ENCODE assay signal across 24 cellular contexts in the genomic region with DNA sequence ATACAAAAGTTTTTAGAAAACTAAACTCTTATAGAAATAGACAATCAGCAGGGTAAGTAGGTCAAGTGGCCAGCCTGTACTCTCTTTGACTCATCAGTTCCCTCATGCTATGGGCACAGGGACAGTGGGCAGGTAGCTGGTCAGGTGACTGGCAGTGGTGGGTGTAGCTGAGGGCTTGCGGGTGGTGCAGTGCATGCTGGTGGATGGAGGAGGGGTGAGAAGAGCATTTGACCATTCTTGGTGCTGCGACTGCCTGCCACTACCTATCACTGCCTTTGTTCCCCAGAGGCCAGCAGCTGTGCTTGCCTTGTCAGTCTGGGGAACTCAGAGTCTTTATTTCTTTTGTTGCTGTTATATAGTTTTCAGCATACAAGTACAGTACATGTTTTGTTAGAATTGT. TPM values are rescaled to one million over a fixed set of nuclear protein-coding genes. Genes with fewer than 3 reads are reported as not detected.
DNase-seq lines count a peak whose midpoint lies in the region; ATAC-seq, FAIRE-seq and TF ChIP-seq lines count a peak whose summit lies in the region.
"Had no signal": no experiment of that assay in that cellular context is flagged by ENCODE, and none has a peak within 500 bp of the region (broad histone marks: within the 10 kb centered on the region; RNA-seq: fewer than 3 reads in every experiment).

No MANE protein-coding gene starts in this region.

- H2BK15ac ChIP-seq in H1 (ENCODE audit: low read length): no peak overlapping the region

- no peak overlapping the region for H2BK20ac ChIP-seq in H1 (ENCODE audit: low read length)

- H2BK5ac ChIP-seq in H1 (ENCODE audit: low read depth, low read length): no peak overlapping the region
- H2BK5ac ChIP-seq in trophoblast cell (ENCODE audit: low read depth, low read length, poor library complexity): no peak overlapping the region

- TF ChIP-seq EP300 in H1 (IDR thresholded peaks at IDR 0.05; ENCODE audit: borderline replicate concordance in 1 of 2, low read depth in 2 of 2, low read length in 2 of 2): no peak
- TF ChIP-seq EP300 in HepG2 (IDR thresholded peaks at IDR 0.05; ENCODE audit: low read depth in 2 of 2, low read length in 2 of 2): no peak
- no peak for TF ChIP-seq EP300 in HepG2 (CRISPR knock-in tag; IDR thresholded peaks at IDR 0.05; ENCODE audit: borderline replicate concordance)

- FAIRE-seq in H1 (lab: Jason Lieb, UNC): no peak
- no peak for FAIRE-seq in HepG2 (lab: Jason Lieb, UNC)
- FAIRE-seq: GM12892, GM18507 had no signal

- H4K12ac ChIP-seq in trophoblast cell (ENCODE audit: low read depth, low read length): no peak overlapping the region

- H4K91ac ChIP-seq in H1 (replicated peaks; ENCODE audit: insufficient read length, low read length) (no peak overlapping the region), trophoblast cell (ENCODE audit: low read depth, low read length) (no peak overlapping the region)

- H4K8ac ChIP-seq in H1 (ENCODE audit: extremely low read depth, insufficient read depth, low read length) (no peak overlapping the region), trophoblast cell (ENCODE audit: low read depth, low read length) (no peak overlapping the region)

- peaks cover 11 to 18% of the 10 kb centered on the region in 2 donors for H3K4me1 Mint-ChIP-seq in natural killer cell treated with Interleukin-12 subunit alpha and Interleukin-12 subunit beta and Interleukin-15 and Interleukin-18, amount 100 ng/mL, for 72 hours (ENCODE audit: low read depth in 2 of 2)

- WGBS in H1 (ENCODE audit: extremely low coverage in 1 of 2, insufficient coverage in 1 of 2, insufficient read length in 1 of 2, insufficient replicate concordance in 2 of 2, low coverage in 1 of 2, low lambda C conversion rate in 2 of 2, missing lambda C conversion rate in 1 of 2), 2 experiments: 82% methylated on average over 2 of the region's 2 CpGs; no CpG with 5 or more reads in 1 of the 2 experiments
- no CpG with 5 or more reads among the region's 2 CpGs for WGBS in trophoblast cell (ENCODE audit: extremely low coverage, insufficient coverage, insufficient read length)
- 90% methylated on average over 1 of the region's 2 CpGs for WGBS in HepG2 (ENCODE audit: low lambda C conversion rate)

- TF ChIP-seq CTCF in HEK293 (tag by site-specific recombination; IDR thresholded peaks at IDR 0.05): no peak
- no peak for TF ChIP-seq CTCF in H1 (IDR thresholded peaks at IDR 0.05; ENCODE audit: control extremely low read depth in 1 of 3, insufficient read depth in 1 of 3, low read depth in 1 of 3, low read length in 3 of 3)
- TF ChIP-seq CTCF in HepG2 (CRISPR knock-in tag; IDR thresholded peaks at IDR 0.05): no peak

- no peak overlapping the region for H3K14ac ChIP-seq in H1 (ENCODE audit: insufficient read length)
- no peak overlapping the region for H3K14ac ChIP-seq in trophoblast cell (ENCODE audit: low read length)

- no peak for ATAC-seq in natural killer cell treated with Interleukin-12 subunit alpha and Interleukin-12 subunit beta and Interleukin-15 and Interleukin-18, amount 100 ng/mL, for 72 hours
- ATAC-seq in GM18861 (IDR thresholded peaks at IDR 0.05; ENCODE audit: unreplicated experiment): no peak
- no peak for ATAC-seq in HepG2

- POLR2A ChIA-PET in HEK293 (lab: Yijun Ruan, JAX): no interaction called here
- POLR2A ChIA-PET in H1 (lab: Charles Lee; ENCODE audit: partially characterized antibody): interaction anchor here (1.8 to 2.9 kb wide), 2 partner anchors 9 to 13 kb away, joined by 4 to 17 read pairs; a partner anchor contains a TSS
- POLR2A ChIA-PET in HepG2 (lab: Yijun Ruan, JAX): interaction anchor here (0.8 to 0.9 kb wide), 2 partner anchors 34 kb away, joined by 3 read pairs; no protein-coding TSS in a partner anchor

- no peak overlapping the region for H4K5ac ChIP-seq in H1 (ENCODE audit: insufficient read length, low read depth, low read length)

- TF ChIP-seq RAD21 in H1 (IDR thresholded peaks at IDR 0.05 in 1 of 2, conservative IDR thresholded peaks at IDR 0.05 in 1 of 2; ENCODE audit: low read depth in 2 of 2, low read length in 2 of 2) (no peak), HepG2 (CRISPR knock-in tag; IDR thresholded peaks at IDR 0.05) (no peak)

- H3K4me1 ChIP-seq in HEK293 (ENCODE audit: control insufficient read depth, insufficient read depth, low read length) (no peaks in the 10 kb centered on the region), H1 (replicated peaks in 1 of 4; ENCODE audit: control insufficient read depth in 3 of 4, insufficient read depth in 4 of 4, low read length in 3 of 4) (peaks cover 0 to 8% (median 0%) of the 10 kb centered on the region in 4 experiments; a peak in 3 of 7 replicates), trophoblast cell (ENCODE audit: control insufficient read depth in 1 of 2, insufficient read depth in 2 of 2, low read length in 2 of 2) (no peaks in the 10 kb centered on the region), HepG2 (ENCODE audit: insufficient read depth, low read length) (no peaks in the 10 kb centered on the region)
- H3K4me1 ChIP-seq: BE2C, Caco-2, SJCRH30 had no signal

- DNase-seq in CD1c-positive myeloid dendritic cell (ENCODE audit: extremely low spot score) (peak; percentile 8), H1 (ENCODE audit: low read depth in 1 of 2, low spot score in 2 of 2) (no peak), trophoblast cell (peak in 1 of 2 donors; percentile 15), HuH-7 (ENCODE audit: low spot score) (no peak), HepG2 (ENCODE audit: low spot score) (no peak)
- no peak for DNase-seq in natural killer cell treated with Interleukin-12 subunit alpha and Interleukin-12 subunit beta and Interleukin-15 and Interleukin-18, amount 100 ng/mL, for 72 hours (ENCODE audit: low spot score)
- DNase-seq: BE2C; Caco-2; CD4-positive, alpha-beta T cell; DMS153; Karpas-422; NCI-H1048; NCI-H1436 treated with DMSO at 0.1 percent for 48 hours; NCI-H2029 treated with DMSO at 0.1 percent for 48 hours; NCI-H2171; NCI-H526; PC-9; SJCRH30 had no signal

- H3K79me2 ChIP-seq in H1 (ENCODE audit: control insufficient read depth in 1 of 2, insufficient read depth in 2 of 2, low read length in 2 of 2): peaks cover 14 to 98% of the 10 kb centered on the region in 2 experiments
- peaks cover 7% of the 10 kb centered on the region for H3K79me2 ChIP-seq in trophoblast cell (ENCODE audit: control insufficient read depth, insufficient read depth, low read length, poor library complexity)
- peaks cover 87% of the 10 kb centered on the region for H3K79me2 ChIP-seq in HepG2 (ENCODE audit: insufficient read depth, low read length)

- no peak overlapping the region for H3K27ac ChIP-seq in HEK293 (ENCODE audit: extremely low read depth, low read depth, low read length)
- no peak overlapping the region for H3K27ac ChIP-seq in H1 (ENCODE audit: low read depth, low read length)
- H3K27ac ChIP-seq in trophoblast cell (ENCODE audit: low read depth, low read length): no peak overlapping the region
- H3K27ac ChIP-seq in HepG2 (ENCODE audit: extremely low read length, insufficient read depth, low read length): no peak overlapping the region
- H3K27ac ChIP-seq: HL-60, PC-9, SJCRH30 had no signal

- H3K9ac ChIP-seq in H1 (replicated peaks in 1 of 4; ENCODE audit: extremely low read depth in 1 of 4, low read depth in 3 of 4, low read length in 3 of 4): no peak overlapping the region
- peak overlapping the region; percentile 52 for H3K9ac ChIP-seq in trophoblast cell (ENCODE audit: low read length)
- H3K9ac ChIP-seq in HepG2 (ENCODE audit: insufficient read depth, low read depth, low read length): no peak overlapping the region

- H2BK120ac ChIP-seq in H1 (replicated peaks; ENCODE audit: low read depth, low read length): no peak overlapping the region
- H2BK120ac ChIP-seq in trophoblast cell (ENCODE audit: insufficient read depth, low read length, poor library complexity): no peak overlapping the region

- H3K23ac ChIP-seq in H1 (ENCODE audit: insufficient read length): no peak overlapping the region
- H3K23ac ChIP-seq in trophoblast cell (ENCODE audit: low read length): no peak overlapping the region

- CTCF ChIA-PET in HEK293 (lab: Yijun Ruan, JAX) (interaction anchor here (0.6 to 1.6 kb wide), 2 partner anchors 9 to 110 kb away, joined by 3 to 6 read pairs; no protein-coding TSS in a partner anchor), H1 (lab: Charles Lee; ENCODE audit: partially characterized antibody) (interaction anchor here (1.0 to 1.3 kb wide), 3 partner anchors 9 to 182 kb away, joined by 3 read pairs; no protein-coding TSS in a partner anchor), HepG2 (lab: Yijun Ruan, JAX; ENCODE audit: low intra/inter-chr PET ratio, low total read pairs) (no interaction called here)

- no peaks in the 10 kb centered on the region for H3K27me3 Mint-ChIP-seq in natural killer cell treated with Interleukin-12 subunit alpha and Interleukin-12 subunit beta and Interleukin-15 and Interleukin-18, amount 100 ng/mL, for 72 hours
- H3K27me3 Mint-ChIP-seq: CD4-positive, alpha-beta T cell; IgD-negative memory B cell had no signal

- H3K4me3 ChIP-seq in HEK293 (ENCODE audit: low read depth, low read length): no peak overlapping the region
- no peak overlapping the region for H3K4me3 ChIP-seq in H1 (ENCODE audit: extremely low read depth in 1 of 4, insufficient read depth in 2 of 4, low read depth in 3 of 4, low read length in 4 of 4)
- no peak overlapping the region for H3K4me3 ChIP-seq in trophoblast cell (ENCODE audit: low read depth, low read length)
- no peak overlapping the region for H3K4me3 ChIP-seq in HepG2 (replicated peaks in 1 of 3; ENCODE audit: insufficient read depth in 1 of 3, low read depth in 2 of 3, low read length in 3 of 3)
- H3K4me3 ChIP-seq: PC-9, SJCRH30 had no signal

- H3K9me3 ChIP-seq in HEK293 (ENCODE audit: control insufficient read depth, insufficient read depth, low read depth, low read length) (no peaks in the 10 kb centered on the region), H1 (ENCODE audit: insufficient read depth in 2 of 2, low read depth in 1 of 2, low read length in 1 of 2) (no peaks in the 10 kb centered on the region), trophoblast cell (ENCODE audit: insufficient read depth, low read depth, low read length) (peaks cover 2% of the 10 kb centered on the region), HepG2 (ENCODE audit: low read length) (peaks cover 13% of the 10 kb centered on the region; the same call in 1 of the 2 replicates)
- H3K9me3 ChIP-seq: BE2C, SJCRH30 had no signal

- BruUV-seq in HepG2 (replicated peaks; lab: Mats Ljungman, UMichigan): no TSS peak

- H2AK5ac ChIP-seq in H1 (ENCODE audit: low read depth, low read length) (no peak overlapping the region), trophoblast cell (ENCODE audit: low read length) (no peak overlapping the region)

- H3K4me3 Mint-ChIP-seq in natural killer cell treated with Interleukin-12 subunit alpha and Interleukin-12 subunit beta and Interleukin-15 and Interleukin-18, amount 100 ng/mL, for 72 hours: no peak overlapping the region
- H3K4me3 Mint-ChIP-seq: CD4-positive, alpha-beta T cell had no signal

- H2AFZ ChIP-seq in H1 (ENCODE audit: low read length) (no peak overlapping the region), trophoblast cell (ENCODE audit: insufficient read depth, low read length, poor library complexity) (no peak overlapping the region), HepG2 (ENCODE audit: low read length) (no peak overlapping the region)
- H2AFZ ChIP-seq: PC-9 had no signal

- intact Hi-C loops in HepG2 (cut with micrococcal nuclease; ENCODE audit: unreplicated experiment): no loop called here

- H3K79me1 ChIP-seq in H1 (ENCODE audit: low read depth, low read length): peaks cover 8% of the 10 kb centered on the region
- no peaks in the 10 kb centered on the region for H3K79me1 ChIP-seq in trophoblast cell (ENCODE audit: low read length)

- no peak overlapping the region for H3K18ac ChIP-seq in H1 (ENCODE audit: extremely low read depth, low read length)
- peak overlapping the region; percentile 80 for H3K18ac ChIP-seq in trophoblast cell (ENCODE audit: low read length)

- peaks cover 38% of the 10 kb centered on the region for H3K36me3 Mint-ChIP-seq in natural killer cell treated with Interleukin-12 subunit alpha and Interleukin-12 subunit beta and Interleukin-15 and Interleukin-18, amount 100 ng/mL, for 72 hours

- H4K20me1 ChIP-seq in H1 (replicated peaks in 1 of 2; ENCODE audit: control insufficient read depth in 1 of 2, insufficient read depth in 2 of 2, low read length in 2 of 2): peaks cover 3 to 9% of the 10 kb centered on the region in 2 experiments
- H4K20me1 ChIP-seq in HepG2 (ENCODE audit: insufficient read depth, low read length): no peaks in the 10 kb centered on the region

- TF ChIP-seq POLR2A in H1 (IDR thresholded peaks at IDR 0.05; ENCODE audit: control extremely low read depth in 1 of 2, low read depth in 2 of 2, low read length in 2 of 2): no peak
- TF ChIP-seq POLR2A in HepG2 (IDR thresholded peaks at IDR 0.05; ENCODE audit: insufficient read depth in 1 of 2, low read depth in 2 of 2, low read length in 2 of 2): no peak

- H3K23me2 ChIP-seq in H1 (ENCODE audit: low read depth, low read length): no peaks in the 10 kb centered on the region; the same call in 1 of the 2 replicates

- H2BK12ac ChIP-seq in H1 (ENCODE audit: low read depth, low read length) (no peak overlapping the region), trophoblast cell (ENCODE audit: low read length) (no peak overlapping the region)

- H3K27ac Mint-ChIP-seq in natural killer cell treated with Interleukin-12 subunit alpha and Interleukin-12 subunit beta and Interleukin-15 and Interleukin-18, amount 100 ng/mL, for 72 hours: peak overlapping the region in 1 of 2 donors; percentile 53
- H3K27ac Mint-ChIP-seq: CD4-positive, alpha-beta T cell; IgD-negative memory B cell had no signal

- no peaks in the 10 kb centered on the region for H3K36me3 ChIP-seq in HEK293 (ENCODE audit: control insufficient read depth in 2 of 2, insufficient read depth in 1 of 2, low read length in 2 of 2)
- no peaks in the 10 kb centered on the region for H3K36me3 ChIP-seq in H1 (ENCODE audit: control insufficient read depth in 2 of 4, insufficient read depth in 4 of 4, low read length in 3 of 4)
- H3K36me3 ChIP-seq in trophoblast cell (ENCODE audit: control insufficient read depth in 1 of 2, insufficient read depth in 2 of 2, low read length in 2 of 2): peaks cover 0 to 2% of the 10 kb centered on the region in 2 experiments
- H3K36me3 ChIP-seq in HepG2 (replicated peaks in 1 of 2; ENCODE audit: control insufficient read depth in 1 of 2, insufficient read depth in 2 of 2, low read length in 2 of 2): no peaks in the 10 kb centered on the region
- H3K36me3 ChIP-seq: BE2C, SJCRH30 had no signal

- H3K9me3 Mint-ChIP-seq in natural killer cell treated with Interleukin-12 subunit alpha and Interleukin-12 subunit beta and Interleukin-15 and Interleukin-18, amount 100 ng/mL, for 72 hours: peaks cover 14% of the 10 kb centered on the region

- no peak overlapping the region; a peak in 1 of 4 replicates for H3K4me2 ChIP-seq in H1 (ENCODE audit: insufficient read depth in 1 of 2, low read depth in 2 of 2, low read length in 2 of 2)
- no peak overlapping the region for H3K4me2 ChIP-seq in trophoblast cell (ENCODE audit: low read length)
- H3K4me2 ChIP-seq in HepG2 (ENCODE audit: low read depth, low read length): no peak overlapping the region
- H3K4me2 ChIP-seq: PC-9 had no signal

- H3K27me3 ChIP-seq in H1 (replicated peaks in 1 of 4; ENCODE audit: control insufficient read depth in 3 of 4, extremely low read depth in 1 of 4, insufficient read depth in 3 of 4, low read length in 3 of 4): no peaks in the 10 kb centered on the region
- H3K27me3 ChIP-seq in trophoblast cell (ENCODE audit: insufficient read depth, low read length): no peaks in the 10 kb centered on the region
- no peaks in the 10 kb centered on the region for H3K27me3 ChIP-seq in HepG2 (ENCODE audit: control insufficient read depth in 1 of 2, insufficient read depth in 2 of 2, low read length in 2 of 2)
- H3K27me3 ChIP-seq: BE2C, SJCRH30 had no signal

- no peak overlapping the region for H3K56ac ChIP-seq in H1 (replicated peaks; ENCODE audit: insufficient read length, low read depth, low read length)

- H3K4ac ChIP-seq in H1 (replicated peaks; ENCODE audit: insufficient read length, low read depth, low read length): no peak overlapping the region
- peak overlapping the region; percentile 10 for H3K4ac ChIP-seq in trophoblast cell (ENCODE audit: low read depth, low read length)

- in situ Hi-C loops in HepG2 (cut with HindIII; ENCODE audit: extremely low pct_ligation_motif_present, low pct_unique_long_range_greater_than_20kb): no loop called here

RNA-seq across cellular contexts. Expression of a gene that starts 12.8 kb away (rescaled TPM):
- total RNA-seq in H1 (2021; fragmentation: NEBNext Ultra II Directional; extraction: Animal tissue kit (Norgen Biotek cat#: 25700)): 29.5 and 29.7 TPM in 2 replicates
- polyA plus RNA-seq in H1 (2011; rRNA removed): 21.0 and 24.0 TPM in 2 replicates
- polyA plus RNA-seq in H1 (2011; cell fraction: cytosol; rRNA removed): 15.3 TPM
- 45.5 TPM for polyA plus RNA-seq in H1 (2011; cell fraction: nucleus; rRNA removed)
- 19.5 to 21.1 TPM (median 20.6 TPM) in 4 replicates for polyA plus RNA-seq in H1 (2012, experiment 1 of 2)
- 11.4 TPM for polyA plus RNA-seq in H1 (2012, experiment 2 of 2)
- polyA plus RNA-seq in H1 (2013, experiment 1 of 2): 24.0 TPM
- 25.5 TPM for polyA plus RNA-seq in H1 (2013, experiment 2 of 2)
- polyA minus RNA-seq in H1 (2011; rRNA and poly(A)+ RNA removed): 36.2 and 40.4 TPM in 2 replicates
- polyA minus RNA-seq in H1 (2011; cell fraction: cytosol; rRNA and poly(A)+ RNA removed): 14.8 TPM
- 61.1 TPM for polyA minus RNA-seq in H1 (2011; cell fraction: nucleus; rRNA and poly(A)+ RNA removed)
- 25.3 and 26.8 TPM in 2 replicates for polyA plus RNA-seq in trophoblast cell (2013)
- 10 to 100 TPM; 18.6 to 31.9 TPM for total RNA-seq in natural killer cell treated with Interleukin-12 subunit alpha and Interleukin-12 subunit beta and Interleukin-15 and Interleukin-18, amount 100 ng/mL, for 72 hours
- 31.6 and 33.9 TPM in 2 replicates for total RNA-seq in HepG2 (2016; rRNA removed; fragmentation: Illumina TruSeq; extraction: Trizol)
- total RNA-seq in HepG2 (2016; cell fraction: cytosol; rRNA removed; fragmentation: Illumina TruSeq; extraction: Trizol; ENCODE audit: low read depth): 47.2 and 49.8 TPM in 2 replicates
- 32.4 and 35.1 TPM in 2 replicates for total RNA-seq in HepG2 (2016; cell fraction: insoluble cytoplasmic fraction; rRNA removed; fragmentation: Illumina TruSeq; extraction: Trizol)
- 31.7 and 32.8 TPM in 2 replicates for total RNA-seq in HepG2 (2016; cell fraction: membrane; rRNA removed; fragmentation: Illumina TruSeq; extraction: Trizol)
- 28.3 and 32.7 TPM in 2 replicates for total RNA-seq in HepG2 (2016; cell fraction: nucleus; rRNA removed; fragmentation: Illumina TruSeq; extraction: Trizol)
- 22.3 and 25.9 TPM in 2 replicates for polyA plus RNA-seq in HepG2 (2011; rRNA removed)
- 16.4 and 27.5 TPM in 2 replicates for polyA plus RNA-seq in HepG2 (2011; cell fraction: cytosol; rRNA removed)
- polyA plus RNA-seq in HepG2 (2011; cell fraction: nucleus; rRNA removed): 21.0 and 22.1 TPM in 2 replicates
- 18.3 and 18.7 TPM in 2 replicates for polyA plus RNA-seq in HepG2 (2012)
- 3.6 and 6.7 TPM in 2 replicates for polyA plus RNA-seq in HepG2 (2016; cell fraction: cytosol; fragmentation: Illumina TruSeq; extraction: Trizol; ENCODE audit: low read depth)
- polyA plus RNA-seq in HepG2 (2016; cell fraction: insoluble cytoplasmic fraction; fragmentation: Illumina TruSeq; extraction: Trizol; ENCODE audit: low read depth): 32.9 and 39.4 TPM in 2 replicates
- 8.3 and 8.4 TPM in 2 replicates for polyA plus RNA-seq in HepG2 (2016; cell fraction: membrane; fragmentation: Illumina TruSeq; extraction: Trizol; ENCODE audit: low read depth)
- polyA plus RNA-seq in HepG2 (2016; cell fraction: nucleus; fragmentation: Illumina TruSeq; extraction: Trizol; ENCODE audit: insufficient read depth, low read depth): 33.7 and 36.4 TPM in 2 replicates
- 32.3 and 35.4 TPM in 2 replicates for polyA minus RNA-seq in HepG2 (2011; rRNA and poly(A)+ RNA removed; ENCODE audit: low replicate concordance)
- polyA minus RNA-seq in HepG2 (2011; cell fraction: cytosol; rRNA and poly(A)+ RNA removed): 11.1 and 16.9 TPM in 2 replicates
- 66.7 and 69.2 TPM in 2 replicates for polyA minus RNA-seq in HepG2 (2011; cell fraction: nucleus; rRNA and poly(A)+ RNA removed)
